ENCODE assay signal across 1 cellular context in the genomic region with DNA sequence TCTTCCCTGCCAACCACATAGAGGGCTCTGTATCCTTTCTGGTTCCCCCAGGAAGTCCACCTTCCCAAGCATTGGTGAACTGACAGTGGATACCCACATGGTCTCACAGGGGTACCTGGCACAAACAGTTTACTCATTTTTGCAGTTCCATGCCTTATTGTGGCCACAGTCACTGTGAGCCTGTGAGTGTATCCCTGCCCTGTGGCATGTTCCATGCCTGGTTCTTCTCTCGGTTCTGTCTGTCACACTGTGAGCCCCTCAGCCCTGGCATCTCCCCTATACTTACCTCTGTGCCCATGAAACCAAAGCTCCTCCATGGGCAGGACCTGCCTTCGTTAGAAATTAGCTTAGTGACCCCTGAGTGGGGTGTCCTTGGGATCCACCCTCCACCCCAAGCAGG.
TF ChIP-seq lines count a peak whose summit lies in the region.

No MANE protein-coding gene starts in this region.

TF ChIP-seq in neural cell, 6 proteins besides CTCF, POLR2A, EP300 and RAD21 (continued from another document):
- TF ChIP-seq, protein P1, sequence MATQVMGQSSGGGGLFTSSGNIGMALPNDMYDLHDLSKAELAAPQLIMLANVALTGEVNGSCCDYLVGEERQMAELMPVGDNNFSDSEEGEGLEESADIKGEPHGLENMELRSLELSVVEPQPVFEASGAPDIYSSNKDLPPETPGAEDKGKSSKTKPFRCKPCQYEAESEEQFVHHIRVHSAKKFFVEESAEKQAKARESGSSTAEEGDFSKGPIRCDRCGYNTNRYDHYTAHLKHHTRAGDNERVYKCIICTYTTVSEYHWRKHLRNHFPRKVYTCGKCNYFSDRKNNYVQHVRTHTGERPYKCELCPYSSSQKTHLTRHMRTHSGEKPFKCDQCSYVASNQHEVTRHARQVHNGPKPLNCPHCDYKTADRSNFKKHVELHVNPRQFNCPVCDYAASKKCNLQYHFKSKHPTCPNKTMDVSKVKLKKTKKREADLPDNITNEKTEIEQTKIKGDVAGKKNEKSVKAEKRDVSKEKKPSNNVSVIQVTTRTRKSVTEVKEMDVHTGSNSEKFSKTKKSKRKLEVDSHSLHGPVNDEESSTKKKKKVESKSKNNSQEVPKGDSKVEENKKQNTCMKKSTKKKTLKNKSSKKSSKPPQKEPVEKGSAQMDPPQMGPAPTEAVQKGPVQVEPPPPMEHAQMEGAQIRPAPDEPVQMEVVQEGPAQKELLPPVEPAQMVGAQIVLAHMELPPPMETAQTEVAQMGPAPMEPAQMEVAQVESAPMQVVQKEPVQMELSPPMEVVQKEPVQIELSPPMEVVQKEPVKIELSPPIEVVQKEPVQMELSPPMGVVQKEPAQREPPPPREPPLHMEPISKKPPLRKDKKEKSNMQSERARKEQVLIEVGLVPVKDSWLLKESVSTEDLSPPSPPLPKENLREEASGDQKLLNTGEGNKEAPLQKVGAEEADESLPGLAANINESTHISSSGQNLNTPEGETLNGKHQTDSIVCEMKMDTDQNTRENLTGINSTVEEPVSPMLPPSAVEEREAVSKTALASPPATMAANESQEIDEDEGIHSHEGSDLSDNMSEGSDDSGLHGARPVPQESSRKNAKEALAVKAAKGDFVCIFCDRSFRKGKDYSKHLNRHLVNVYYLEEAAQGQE (IDR thresholded peaks at IDR 0.05; ENCODE audit: borderline replicate concordance), result no peak
- TF ChIP-seq SMC3 (conservative IDR thresholded peaks at IDR 0.05; ENCODE audit: poor library complexity) (no peak), POLR2AphosphoS5 (IDR thresholded peaks at IDR 0.05) (no peak)
